Comparison of ENCODE assay signal across 17 cellular contexts in the genomic region with DNA sequence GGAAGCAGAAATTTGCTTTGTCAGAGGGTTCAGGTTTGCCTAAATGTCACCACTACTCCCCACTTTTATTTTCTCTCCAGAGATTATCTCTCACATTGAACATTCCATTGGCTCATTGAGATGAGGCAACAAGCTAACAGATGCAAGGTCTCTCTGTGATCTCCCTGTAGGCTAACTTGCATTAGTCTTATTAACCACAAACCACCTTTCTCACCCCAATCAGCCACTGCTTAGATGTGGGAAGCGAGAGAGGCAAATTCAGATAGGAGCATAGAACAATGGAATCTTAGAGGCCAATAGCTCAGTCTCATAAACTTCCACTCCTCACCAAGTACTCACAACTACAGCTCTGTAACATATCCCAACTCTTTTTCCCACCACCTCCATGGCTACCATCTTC.
DNase-seq lines count a peak whose midpoint lies in the region; ATAC-seq and TF ChIP-seq lines count a peak whose summit lies in the region.
"Had no signal": no experiment of that assay in that cellular context is flagged by ENCODE, and none has a peak within 500 bp of the region (broad histone marks: within the 10 kb centered on the region; RNA-seq: fewer than 3 reads in every experiment).

No MANE protein-coding gene starts in this region.

- H3K9ac ChIP-seq in endodermal cell (ENCODE audit: extremely low read depth, low read length, poor library complexity, severe bottlenecking): no peak overlapping the region

- no peak for ATAC-seq in GM19397 (IDR thresholded peaks at IDR 0.05; ENCODE audit: unreplicated experiment)
- ATAC-seq: GM23338 had no signal

- H3K4me1 ChIP-seq in endodermal cell (ENCODE audit: control insufficient read depth, insufficient read depth, low read length): no peaks in the 10 kb centered on the region
- peaks cover 0 to 25% (median 10%) of the 10 kb centered on the region in 3 donors for H3K4me1 ChIP-seq in esophagus squamous epithelium

- H3K4me3 Mint-ChIP-seq in endodermal cell: no peak overlapping the region
- H3K4me3 Mint-ChIP-seq: CD14-positive monocyte, GM23338 had no signal

- DNase-seq in AG10803 (ENCODE audit: low read depth) (peak; percentile 37), HS-27A (ENCODE audit: low read depth) (peak; percentile 42), amniotic epithelial cell (ENCODE audit: low read depth) (peak; percentile 41), endodermal cell (peak; percentile 7), esophagus squamous epithelium (lab: John Stamatoyannopoulos, UW) (no peak), caudate nucleus (lab: John Stamatoyannopoulos, UW) (no peak)
- no peak for DNase-seq in activated CD4-positive, alpha-beta T cell treated with anti-CD3 and anti-CD28 coated beads, Interleukin-2, amount 50 U/mL, for 48 hours
- DNase-seq: COR-L47; DMS153; NCI-H1105; NCI-H1694; NCI-H526 treated with DMSO at 0.1 percent for 48 hours; NK-92 treated with Interleukin-12 subunit alpha and Interleukin-12 subunit beta, amount 100 ng/mL, for 24 hours; SIG-M5 had no signal

- H3K9me3 Mint-ChIP-seq in endodermal cell: no peaks in the 10 kb centered on the region
- H3K9me3 Mint-ChIP-seq: GM23338 had no signal

- no peaks in the 10 kb centered on the region for H3K4me1 Mint-ChIP-seq in endodermal cell
- H3K4me1 Mint-ChIP-seq: GM23338 had no signal

- WGBS in endodermal cell (ENCODE audit: insufficient coverage in 1 of 2, insufficient read length in 1 of 2), 2 experiments: 83 to 92% methylated on average over 1 of the region's 1 CpG
- 60 to 86% methylated on average over 1 of the region's 1 CpG for WGBS in esophagus squamous epithelium, 2 donors

- H3K4me3 ChIP-seq in AG10803 (ENCODE audit: low read length) (no peak overlapping the region), endodermal cell (ENCODE audit: low read length) (no peak overlapping the region), esophagus squamous epithelium (no peak overlapping the region)
- H3K4me3 ChIP-seq: GM23338 had no signal

- no peak for TF ChIP-seq POLR2A in esophagus squamous epithelium (IDR thresholded peaks at IDR 0.05)

- H3K27ac ChIP-seq in endodermal cell (ENCODE audit: low read depth, low read length) (no peak overlapping the region), esophagus squamous epithelium (no peak overlapping the region), caudate nucleus (ENCODE audit: low read depth, low read length) (no peak overlapping the region)

- H3K36me3 ChIP-seq in endodermal cell (ENCODE audit: control insufficient read depth, insufficient read depth, low read length) (no peaks in the 10 kb centered on the region), esophagus squamous epithelium (no peaks in the 10 kb centered on the region)

- H3K27ac Mint-ChIP-seq in endodermal cell: no peak overlapping the region
- H3K27ac Mint-ChIP-seq: GM23338 had no signal

- no peaks in the 10 kb centered on the region for H3K27me3 ChIP-seq in endodermal cell (ENCODE audit: control insufficient read depth, insufficient read depth, low read length, poor library complexity, severe bottlenecking)
- H3K27me3 ChIP-seq in esophagus squamous epithelium: no peaks in the 10 kb centered on the region

- H3K27me3 Mint-ChIP-seq in endodermal cell (ENCODE audit: insufficient read depth): peaks cover 4% of the 10 kb centered on the region

- no peaks in the 10 kb centered on the region for H3K36me3 Mint-ChIP-seq in endodermal cell (ENCODE audit: low read depth)
- H3K36me3 Mint-ChIP-seq: CD14-positive monocyte had no signal

- H3K9me3 ChIP-seq in endodermal cell (ENCODE audit: control insufficient read depth, low read length): no peaks in the 10 kb centered on the region
- H3K9me3 ChIP-seq in esophagus squamous epithelium: no peaks in the 10 kb centered on the region

- intact Hi-C loops in esophagus squamous epithelium (cut with DNase I): no loop called here

- no peak for TF ChIP-seq CTCF in AG10803 (conservative IDR thresholded peaks at IDR 0.05; ENCODE audit: low read length)
- TF ChIP-seq CTCF in endodermal cell (conservative IDR thresholded peaks at IDR 0.05): no peak
- no peak for TF ChIP-seq CTCF in esophagus squamous epithelium (IDR thresholded peaks at IDR 0.05)

Comparison
In these comparisons a context has a peak if more than half of its experiments do, and no peak if none do; other contexts are left out.
1. DNase-seq: peak in AG10803 (single experiment), HS-27A (single experiment), amniotic epithelial cell (single experiment) and endodermal cell (single experiment); none in esophagus squamous epithelium (single experiment), caudate nucleus (0 of 61) and activated CD4-positive, alpha-beta T cell treated with anti-CD3 and anti-CD28 coated beads, Interleukin-2, amount 50 U/mL, for 48 hours (0 of 2).